9 cellular contexts compared by ENCODE assay signal in genomic region chr2:196182439-196183171, GRCh38. TPM values are rescaled to one million over a fixed set of nuclear protein-coding genes. Genes with fewer than 3 reads are reported as not detected.
DNase-seq lines count a peak whose midpoint lies in the region; ATAC-seq and TF ChIP-seq lines count a peak whose summit lies in the region.
"Had no signal": no experiment of that assay in that cellular context is flagged by ENCODE, and none has a peak within 500 bp of the region (broad histone marks: within the 10 kb centered on the region; RNA-seq: fewer than 3 reads in every experiment).

No MANE protein-coding gene starts in this region.

- ATAC-seq in GM19035 (IDR thresholded peaks at IDR 0.05; ENCODE audit: unreplicated experiment): peak; percentile 75
- ATAC-seq in HG03060 (IDR thresholded peaks at IDR 0.05; ENCODE audit: low read depth, unreplicated experiment): peak; percentile 91

- H3K27ac ChIP-seq in A673 (ENCODE audit: low read depth, low read length, poor library complexity, severe bottlenecking) (no peak overlapping the region), VCaP (peak overlapping the region; percentile 59), osteoblast (ENCODE audit: low read depth, low read length) (no peak overlapping the region)

- H3K4me1 Mint-ChIP-seq in chondrocyte (ENCODE audit: low read depth): peaks cover 5% of the 10 kb centered on the region

- CTCF ChIA-PET in A673 (lab: Charles Lee): no interaction called here

- intact Hi-C loops in A673 (cut with micrococcal nuclease; ENCODE audit: unreplicated experiment): loop anchor here (5.0 kb wide), 1 partner anchor 50 kb away; no protein-coding TSS in a partner anchor

- no peaks in the 10 kb centered on the region for H3K27me3 ChIP-seq in A673 (replicated peaks; ENCODE audit: insufficient read depth, low read depth, low read length, poor library complexity)
- no peaks in the 10 kb centered on the region for H3K27me3 ChIP-seq in osteoblast (ENCODE audit: insufficient read depth, low read length)

- H3K4me2 ChIP-seq in osteoblast (ENCODE audit: insufficient read depth, low read length): no peak overlapping the region

- H3K9me3 ChIP-seq in A673 (ENCODE audit: low read depth, low read length, poor library complexity, severe bottlenecking) (no peaks in the 10 kb centered on the region), osteoblast (ENCODE audit: low read depth, low read length) (no peaks in the 10 kb centered on the region)

- H3K4me3 ChIP-seq in A673 (ENCODE audit: low read depth, low read length, poor library complexity, severe bottlenecking) (no peak overlapping the region), osteoblast (ENCODE audit: insufficient read depth, low read length) (no peak overlapping the region)

- no peaks in the 10 kb centered on the region for H3K36me3 Mint-ChIP-seq in chondrocyte (ENCODE audit: low read depth)

- POLR2A ChIA-PET in A673 (lab: Charles Lee; ENCODE audit: low non-redundant PET): no interaction called here

- H3K27ac Mint-ChIP-seq in chondrocyte (ENCODE audit: unreplicated experiment): no peak overlapping the region

- peaks cover 3% of the 10 kb centered on the region for H3K9me3 Mint-ChIP-seq in chondrocyte (ENCODE audit: low read depth)

- no peaks in the 10 kb centered on the region for H4K20me1 ChIP-seq in osteoblast (ENCODE audit: insufficient read depth, low read length)

- H3K79me2 ChIP-seq in osteoblast (ENCODE audit: insufficient read depth, low read length): no peaks in the 10 kb centered on the region

- no peak overlapping the region for H3K4me3 Mint-ChIP-seq in chondrocyte (ENCODE audit: unreplicated experiment)

- BruUV-seq in A673 (replicated peaks; lab: Mats Ljungman, UMichigan): no TSS peak

- peak; percentile 48 for DNase-seq in A673 (ENCODE audit: low spot score)
- DNase-seq in osteoblast (ENCODE audit: insufficient read length, low spot score, missing footprints): no peak
- no peak for DNase-seq in chondrocyte (ENCODE audit: low spot score)
- no peak for DNase-seq in stimulated activated CD8-positive, alpha-beta memory T cell treated with anti-CD3 and anti-CD28 coated beads, Interleukin-4, amount 100 ng/mL, for 48 hours
- DNase-seq in cerebellum (ENCODE audit: low spot score): no peak
- DNase-seq: NCI-H1436 had no signal

- no peaks in the 10 kb centered on the region for H3K36me3 ChIP-seq in A673 (ENCODE audit: insufficient read depth, low read length, poor library complexity, severe bottlenecking)
- no peaks in the 10 kb centered on the region for H3K36me3 ChIP-seq in osteoblast (ENCODE audit: insufficient read depth, low read length)

- H3K4me1 ChIP-seq in A673 (ENCODE audit: insufficient read depth, low read length, poor library complexity, severe bottlenecking) (peaks cover 19% of the 10 kb centered on the region), osteoblast (ENCODE audit: insufficient read depth, low read length) (no peaks in the 10 kb centered on the region)

- no peaks in the 10 kb centered on the region for H3K27me3 Mint-ChIP-seq in chondrocyte (ENCODE audit: low read depth)

- TF ChIP-seq CTCF in A673 (conservative IDR thresholded peaks at IDR 0.05; ENCODE audit: low read depth, low read length) (no peak), VCaP (conservative IDR thresholded peaks at IDR 0.05) (no peak), osteoblast (IDR thresholded peaks at IDR 0.05; ENCODE audit: extremely low read depth, low read depth, low read length) (no peak), chondrocyte (IDR thresholded peaks at IDR 0.05) (no peak)

- no peak overlapping the region for H2AFZ ChIP-seq in osteoblast (ENCODE audit: low read length)

RNA-seq across cellular contexts. Expression of gene STK17B, which starts 11.2 kb away (rescaled TPM):
- total RNA-seq in A673 (2021) (18.4 and 18.5 TPM in 2 replicates), osteoblast (139 and 140 TPM in 2 replicates), chondrocyte (35.4 to 50.2 TPM (median 37.2 TPM) in 3 replicates), cerebellum (13.6 TPM)
